In the genomic region with DNA sequence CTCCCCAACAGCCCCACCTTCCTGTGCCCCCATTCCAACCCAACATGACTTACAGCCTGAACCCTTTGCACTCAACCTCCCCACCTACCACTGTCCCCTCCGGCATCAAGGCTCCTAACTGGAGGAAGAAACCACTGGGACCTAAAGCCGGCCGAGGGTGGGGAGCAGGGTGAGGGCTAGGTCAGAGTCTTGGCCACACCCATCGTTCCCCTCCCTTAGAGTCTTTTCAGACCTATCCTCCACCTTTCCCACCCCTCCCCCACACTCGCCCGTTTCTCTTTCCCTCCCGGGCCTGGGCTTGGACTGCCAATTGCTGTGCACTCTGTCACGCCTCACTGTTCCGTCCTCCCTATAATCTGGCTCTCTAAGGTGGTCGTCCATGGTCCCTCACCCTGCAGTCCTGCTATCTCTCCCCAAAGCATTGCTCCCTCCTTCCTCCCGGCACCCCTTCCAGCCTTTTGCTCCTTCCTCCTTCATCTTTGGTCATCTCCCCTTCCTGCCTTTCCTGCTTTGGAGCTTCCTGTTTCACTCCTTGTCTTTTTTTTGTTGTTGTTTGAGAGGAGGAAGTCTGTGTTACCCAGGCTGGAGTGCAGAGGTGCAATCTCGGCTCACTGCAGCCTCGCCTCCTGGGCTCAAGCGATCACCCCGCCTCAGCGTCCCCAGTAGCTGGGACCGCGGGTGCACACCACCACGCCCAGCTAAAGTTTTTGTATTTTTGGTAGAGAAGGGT, we compare ENCODE assay signal across 8 cellular contexts. TPM values are rescaled to one million over a fixed set of nuclear protein-coding genes. Genes with fewer than 3 reads are reported as not detected.
DNase-seq lines count a peak whose midpoint lies in the region; ATAC-seq, FAIRE-seq and TF ChIP-seq lines count a peak whose summit lies in the region.

No MANE protein-coding gene starts in this region.

- no peaks in the 10 kb centered on the region for H3K9me3 Mint-ChIP-seq in Calu3 (ENCODE audit: low read depth, unreplicated experiment)

- no peaks in the 10 kb centered on the region for H3K27me3 Mint-ChIP-seq in Calu3 (ENCODE audit: unreplicated experiment)

- BruUV-seq in Calu3 (replicated peaks; lab: Mats Ljungman, UMichigan) = no TSS peak

- no peak for ATAC-seq in HG03521 (IDR thresholded peaks at IDR 0.05; ENCODE audit: unreplicated experiment)

- peaks cover 62% of the 10 kb centered on the region for H3K36me3 Mint-ChIP-seq in Calu3 (ENCODE audit: insufficient read depth, unreplicated experiment)

- H3K9me3 ChIP-seq in mononuclear cell (ENCODE audit: low read depth, low read length) = no peaks in the 10 kb centered on the region

- H3K36me3 ChIP-seq in bronchial epithelial cell (ENCODE audit: control insufficient read depth, insufficient read depth, low read length) (peaks cover 11% of the 10 kb centered on the region), brain microvascular endothelial cell (replicated peaks) (peaks cover 12% of the 10 kb centered on the region)

- FAIRE-seq in bronchial epithelial cell (lab: Jason Lieb, UNC) = peak; percentile 28

- H3K4me1 ChIP-seq in mononuclear cell (ENCODE audit: insufficient read depth, low read length) = peaks cover 38% of the 10 kb centered on the region

- intact Hi-C loops in Calu3 (cut with micrococcal nuclease; ENCODE audit: unreplicated experiment) = no loop called here

- no peak for TF ChIP-seq CTCF in Calu3 (IDR thresholded peaks at IDR 0.05; ENCODE audit: unreplicated experiment)
- no peak for TF ChIP-seq CTCF in bronchial epithelial cell (IDR thresholded peaks at IDR 0.05; ENCODE audit: insufficient read depth, low read length, severe bottlenecking)
- TF ChIP-seq CTCF in brain microvascular endothelial cell (IDR thresholded peaks at IDR 0.05; ENCODE audit: low read depth, low read length, missing control alignments) = no peak

- peaks cover 20% of the 10 kb centered on the region for H3K4me1 Mint-ChIP-seq in Calu3 (ENCODE audit: low read depth, unreplicated experiment)

- H3K27ac ChIP-seq in brain microvascular endothelial cell = no peak overlapping the region

- in situ Hi-C loops in brain microvascular endothelial cell (cut with HindIII; ENCODE audit: low pct_ligation_motif_present, low sequenced_read_pairs) = no loop called here

- H3K4me3 Mint-ChIP-seq in Calu3 (ENCODE audit: low read depth, unreplicated experiment) = peak overlapping the region; percentile 90

- DNase-seq in Calu3 (peak; percentile 68), NCI-H1105 (lab: John Stamatoyannopoulos, UW) (peak; percentile 58), bronchial epithelial cell (ENCODE audit: low read depth) (peak; percentile 32), middle frontal gyrus (ENCODE audit: extremely low spot score, low spot score) (no peak), GM19240 (ENCODE audit: insufficient read length, low spot score) (no peak), brain microvascular endothelial cell (no peak)

- peak overlapping the region; percentile 94 for H3K27ac Mint-ChIP-seq in Calu3 (ENCODE audit: unreplicated experiment)

- H3K4me3 ChIP-seq in bronchial epithelial cell (ENCODE audit: low read depth, low read length) (peak overlapping the region; percentile 97), mononuclear cell (ENCODE audit: low read length) (peak overlapping the region; percentile 15), brain microvascular endothelial cell (ENCODE audit: low read depth, low read length) (no peak overlapping the region)

- CTCF ChIA-PET in Calu3 (lab: Charles Lee) = interaction anchor here (0.7 to 1.0 kb wide), 2 partner anchors 21 to 33 kb away, joined by 3 to 5 read pairs; a partner anchor contains a TSS

- no peaks in the 10 kb centered on the region for H3K27me3 ChIP-seq in bronchial epithelial cell (ENCODE audit: control insufficient read depth, insufficient read depth, low read length)
- H3K27me3 ChIP-seq in mononuclear cell (ENCODE audit: insufficient read depth, low read length) = peaks cover 28% of the 10 kb centered on the region
- no peaks in the 10 kb centered on the region for H3K27me3 ChIP-seq in brain microvascular endothelial cell (replicated peaks)

RNA-seq across cellular contexts. Expression of a gene that starts 1.0 kb away (rescaled TPM):
- total RNA-seq in Calu3 (2022) (266 and 314 TPM in 2 replicates), bronchial epithelial cell (546 and 850 TPM in 2 replicates), mononuclear cell (0.10 TPM)

RNA-seq across cellular contexts. Expression of a gene that starts 11.2 kb away (rescaled TPM):
- total RNA-seq in Calu3 (2022) = 20.3 and 21.3 TPM in 2 replicates
- total RNA-seq in bronchial epithelial cell = 16.5 and 20.0 TPM in 2 replicates
- 14.4 TPM for total RNA-seq in mononuclear cell

RNA-seq across cellular contexts. Expression of a gene that starts 11.7 kb away (rescaled TPM):
- total RNA-seq in Calu3 (2022) = 85.2 and 85.3 TPM in 2 replicates
- 17.6 and 25.3 TPM in 2 replicates for total RNA-seq in bronchial epithelial cell
- total RNA-seq in mononuclear cell = 38.8 TPM

RNA-seq across cellular contexts. Expression of a gene that starts 18.3 kb away (rescaled TPM):
- total RNA-seq in Calu3 (2022) (0.19 and 0.20 TPM in 2 replicates), bronchial epithelial cell (under 0.01 and 0.13 TPM in 2 replicates), mononuclear cell (not detected)

RNA-seq across cellular contexts. Expression of a gene that starts 21.0 kb away (rescaled TPM):
- 183 and 188 TPM in 2 replicates for total RNA-seq in Calu3 (2022)
- 50.8 and 64.3 TPM in 2 replicates for total RNA-seq in bronchial epithelial cell
- total RNA-seq in mononuclear cell = 396 TPM

Comparison
In these comparisons a context has a peak if more than half of its experiments do, and no peak if none do; other contexts are left out.
1. DNase-seq: peak in Calu3 (single experiment), NCI-H1105 (single experiment) and bronchial epithelial cell (single experiment); none in middle frontal gyrus (single experiment), GM19240 (single experiment) and brain microvascular endothelial cell (single experiment).
2. RNA of a gene that starts 1.0 kb away (total RNA-seq): 546 to 850 TPM in bronchial epithelial cell and 266 to 314 TPM in Calu3; 0.10 TPM in mononuclear cell (single experiment); every median in the first group is over 100 times any median in the second.